15 cellular contexts compared by ENCODE assay signal in the genomic region with DNA sequence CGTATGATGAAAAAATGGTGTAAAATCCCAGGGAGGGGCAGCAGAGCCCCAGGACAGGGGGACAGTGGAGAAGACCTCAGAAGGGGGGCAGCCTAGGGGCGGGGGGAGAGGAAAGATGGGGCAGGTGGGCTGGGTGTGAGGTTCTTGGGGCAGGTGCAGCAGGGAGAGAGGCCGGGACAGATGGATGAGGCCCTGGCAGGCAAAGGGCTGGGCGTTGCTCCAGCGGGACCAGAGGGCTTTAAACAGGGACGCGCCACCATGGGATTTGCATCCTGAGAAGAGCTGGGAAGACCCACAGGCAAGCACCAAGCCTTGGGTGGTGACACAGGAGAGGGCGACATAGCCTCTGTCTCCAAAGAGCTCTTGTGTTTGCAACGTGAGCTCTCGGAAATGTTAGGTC.
A peak's percentile ranks its signal among the peaks of the same experiment; 100 is the strongest.
DNase-seq lines count a peak whose midpoint lies in the region; ATAC-seq lines count a peak whose summit lies in the region.
"Had no signal": no experiment of that assay in that cellular context is flagged by ENCODE, and none has a peak within 500 bp of the region (broad histone marks: within the 10 kb centered on the region; RNA-seq: fewer than 3 reads in every experiment).

No MANE protein-coding gene starts in this region.

- H3K36me3 Mint-ChIP-seq in IgD-negative memory B cell, result no peaks in the 10 kb centered on the region

- no peak overlapping the region for H3K4me3 Mint-ChIP-seq in IgD-negative memory B cell

- H3K9me3 Mint-ChIP-seq in IgD-negative memory B cell, result peaks cover 7 to 14% (median 11%) of the 10 kb centered on the region in 3 donors

- no peak for ATAC-seq in Right ventricle myocardium inferior
- ATAC-seq: Panc1 had no signal

- H3K4me1 Mint-ChIP-seq in IgD-negative memory B cell, result peaks cover 6 to 16% (median 7%) of the 10 kb centered on the region in 3 donors

- H3K27ac Mint-ChIP-seq in IgD-negative memory B cell, result peak overlapping the region in 2 of 3 donors; percentile 54 to 79

- H3K27me3 Mint-ChIP-seq in IgD-negative memory B cell, result peaks cover 16% of the 10 kb centered on the region

- intact Hi-C loops in Right ventricle myocardium inferior (cut with DNase I), result no loop called here

- DNase-seq in NCI-H1092 treated with DMSO at 0.1 percent for 48 hours (lab: John Stamatoyannopoulos, UW) (peak; percentile 7), NCI-H1092 (lab: John Stamatoyannopoulos, UW) (no peak), NCI-H526 treated with DMSO at 0.1 percent for 48 hours (lab: John Stamatoyannopoulos, UW) (peak; percentile 4), islet precursor cell (peak; percentile 26), Right ventricle myocardium inferior (ENCODE audit: missing footprints) (no peak)
- no peak for DNase-seq in central memory CD4-positive, alpha-beta T cell
- DNase-seq in stimulated activated CD4-positive, alpha-beta T cell treated with anti-CD3 and anti-CD28 coated beads, Interleukin-4, amount 100 ng/mL, for 4 hours, result no peak
- DNase-seq: 8988T, H7, MG63, NCI-H2029, NCI-H2227 treated with DMSO at 0.1 percent for 48 hours, Right ventricle myocardium superior had no signal

Comparison
In these comparisons a context has a peak if more than half of its experiments do, and no peak if none do; other contexts are left out.
1. DNase-seq: peak in NCI-H1092 treated with DMSO at 0.1 percent for 48 hours (single experiment), NCI-H526 treated with DMSO at 0.1 percent for 48 hours (single experiment) and islet precursor cell (single experiment); none in NCI-H1092 (single experiment), central memory CD4-positive, alpha-beta T cell (single experiment), stimulated activated CD4-positive, alpha-beta T cell treated with anti-CD3 and anti-CD28 coated beads, Interleukin-4, amount 100 ng/mL, for 4 hours (0 of 2) and Right ventricle myocardium inferior (single experiment).